In the genomic region with DNA sequence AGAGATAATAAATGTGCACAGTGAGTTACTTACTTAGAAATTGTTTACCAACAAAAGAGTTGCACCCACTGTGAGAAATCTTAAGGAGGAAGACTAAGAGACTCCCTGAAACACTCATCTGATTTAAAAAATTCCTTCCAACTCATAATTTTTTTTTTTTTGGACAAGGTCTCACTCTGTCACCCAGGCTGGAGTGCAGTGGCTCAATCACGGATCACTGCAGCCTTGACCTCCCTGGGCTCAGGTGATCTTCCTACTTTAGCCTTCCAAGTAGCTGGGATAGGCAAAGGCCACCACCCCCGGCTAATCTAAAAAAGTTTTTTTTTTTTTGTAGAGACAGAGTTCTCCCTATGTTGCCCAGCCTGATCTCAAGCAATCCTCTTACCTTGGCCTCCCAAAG, we compare ENCODE assay signal across 18 cellular contexts. TPM values are rescaled to one million over a fixed set of nuclear protein-coding genes. Genes with fewer than 3 reads are reported as not detected.
DNase-seq lines count a peak whose midpoint lies in the region; ATAC-seq and TF ChIP-seq lines count a peak whose summit lies in the region.
"Had no signal": no experiment of that assay in that cellular context is flagged by ENCODE, and none has a peak within 500 bp of the region (broad histone marks: within the 10 kb centered on the region; RNA-seq: fewer than 3 reads in every experiment).

No MANE protein-coding gene starts in this region.

- WGBS in endodermal cell (ENCODE audit: insufficient coverage in 1 of 2, insufficient read length in 1 of 2), 2 experiments = 95 to 100% methylated on average over 1 to 2 of the region's 2 CpGs

- H3K4me3 Mint-ChIP-seq in endodermal cell (no peak overlapping the region), nephron (no peak overlapping the region)
- H3K4me3 Mint-ChIP-seq: CD8-positive, alpha-beta T cell; naive thymus-derived CD8-positive, alpha-beta T cell; T-cell had no signal

- peaks cover 87% of the 10 kb centered on the region for H3K36me3 ChIP-seq in endodermal cell (ENCODE audit: control insufficient read depth, insufficient read depth, low read length)
- H3K36me3 ChIP-seq: gastroesophageal sphincter had no signal

- no peaks in the 10 kb centered on the region for H3K9me3 Mint-ChIP-seq in endodermal cell
- H3K9me3 Mint-ChIP-seq in nephron = peaks cover 4% of the 10 kb centered on the region
- no peaks in the 10 kb centered on the region for H3K9me3 Mint-ChIP-seq in activated naive CD4-positive, alpha-beta T cell treated with anti-CD3 and anti-CD28 coated beads, Interleukin-2, amount 50 U/mL, for 72 hours
- H3K9me3 Mint-ChIP-seq: T-cell had no signal

- peaks cover 20% of the 10 kb centered on the region for H3K9me3 ChIP-seq in endodermal cell (ENCODE audit: control insufficient read depth, low read length)
- H3K9me3 ChIP-seq: gastroesophageal sphincter had no signal

- H3K27me3 ChIP-seq in endodermal cell (ENCODE audit: control insufficient read depth, insufficient read depth, low read length, poor library complexity, severe bottlenecking) = no peaks in the 10 kb centered on the region
- H3K27me3 ChIP-seq: gastroesophageal sphincter had no signal

- in situ Hi-C loops in ACHN (cut with HindIII; ENCODE audit: low pct_ligation_motif_present, low pct_unique_long_range_greater_than_20kb, low sequenced_read_pairs) = no loop called here

- peaks cover 3% of the 10 kb centered on the region for H3K4me1 Mint-ChIP-seq in endodermal cell
- H3K4me1 Mint-ChIP-seq in nephron = peaks cover 31% of the 10 kb centered on the region
- H3K4me1 Mint-ChIP-seq: T-cell had no signal

- H3K27ac ChIP-seq in endodermal cell (ENCODE audit: low read depth, low read length) = no peak overlapping the region

- no peak overlapping the region for H3K4me3 ChIP-seq in endodermal cell (ENCODE audit: low read length)
- H3K4me3 ChIP-seq: gastroesophageal sphincter had no signal

- no peaks in the 10 kb centered on the region for H3K27me3 Mint-ChIP-seq in endodermal cell (ENCODE audit: insufficient read depth)
- H3K27me3 Mint-ChIP-seq in nephron (ENCODE audit: low read depth) = no peaks in the 10 kb centered on the region

- H3K4me1 ChIP-seq in endodermal cell (ENCODE audit: control insufficient read depth, insufficient read depth, low read length) = no peaks in the 10 kb centered on the region

- no peak overlapping the region for H3K9ac ChIP-seq in endodermal cell (ENCODE audit: extremely low read depth, low read length, poor library complexity, severe bottlenecking)

- H3K36me3 Mint-ChIP-seq in endodermal cell (ENCODE audit: low read depth) (peaks cover 85% of the 10 kb centered on the region), nephron (ENCODE audit: low read depth) (peaks cover 86% of the 10 kb centered on the region)
- no peaks in the 10 kb centered on the region for H3K36me3 Mint-ChIP-seq in activated naive CD4-positive, alpha-beta T cell treated with anti-CD3 and anti-CD28 coated beads, Interleukin-2, amount 50 U/mL, for 72 hours
- H3K36me3 Mint-ChIP-seq: CD8-positive, alpha-beta T cell had no signal

- peak; percentile 13 for DNase-seq in ACHN
- peak; percentile 38 for DNase-seq in NCI-H69 (lab: John Stamatoyannopoulos, UW)
- DNase-seq in endodermal cell = no peak
- no peak for DNase-seq in HUDEP-2 (lab: John Stamatoyannopoulos, UW; ENCODE audit: unreplicated experiment in 76 of 76)
- no peak for DNase-seq in activated naive CD4-positive, alpha-beta T cell treated with anti-CD3 and anti-CD28 coated beads, Interleukin-2, amount 50 U/mL, for 72 hours (ENCODE audit: low spot score in 2 of 2)
- DNase-seq in GM03348 (ENCODE audit: low spot score) = no peak
- DNase-seq in hypothalamus (lab: John Stamatoyannopoulos, UW) = no peak
- DNase-seq: activated CD4-positive, alpha-beta T cell treated with anti-CD3 and anti-CD28 coated beads, Interleukin-2, amount 50 U/mL, for 1 hour; activated effector memory CD4-positive, alpha-beta T cell treated with Interleukin-2 at 50 U/mL for 16 hours; caudate nucleus; CD8-positive, alpha-beta T cell; H7; naive thymus-derived CD8-positive, alpha-beta T cell; NCI-H1092; stimulated activated naive CD4-positive, alpha-beta T cell; T-cell had no signal

- peak overlapping the region; percentile 44 for H3K27ac Mint-ChIP-seq in endodermal cell
- H3K27ac Mint-ChIP-seq in nephron = peak overlapping the region; percentile 83 to 92 (median 92)
- H3K27ac Mint-ChIP-seq in activated naive CD4-positive, alpha-beta T cell treated with anti-CD3 and anti-CD28 coated beads, Interleukin-2, amount 50 U/mL, for 72 hours = no peak overlapping the region
- H3K27ac Mint-ChIP-seq: CD8-positive, alpha-beta T cell; T-cell had no signal

- TF ChIP-seq CTCF in endodermal cell (conservative IDR thresholded peaks at IDR 0.05) (no peak), nephron (IDR thresholded peaks at IDR 0.05; ENCODE audit: unreplicated experiment in 3 of 3) (no peak)

- no peak for ATAC-seq in activated naive CD4-positive, alpha-beta T cell treated with anti-CD3 and anti-CD28 coated beads, Interleukin-2, amount 50 U/mL, for 72 hours
- ATAC-seq: CD8-positive, alpha-beta T cell; naive thymus-derived CD8-positive, alpha-beta T cell; T-cell had no signal

RNA-seq across cellular contexts. Expression of gene MALSU1, which starts 36.0 kb away (rescaled TPM):
- total RNA-seq in endodermal cell = 10 to 100 TPM; 73.5 to 87.4 TPM
- polyA plus RNA-seq in endodermal cell (2013, experiment 1 of 2) = 69.1 TPM
- polyA plus RNA-seq in endodermal cell (2013, experiment 2 of 2) = 64.2 TPM
- 10 to 100 TPM; 78.5 to 83.4 TPM for total RNA-seq in activated naive CD4-positive, alpha-beta T cell treated with anti-CD3 and anti-CD28 coated beads, Interleukin-2, amount 50 U/mL, for 72 hours

Comparison
In these comparisons a context has a peak if more than half of its experiments do, and no peak if none do; other contexts are left out.
1. DNase-seq: peak in ACHN (single experiment) and NCI-H69 (single experiment); none in endodermal cell (single experiment), HUDEP-2 (0 of 76), activated naive CD4-positive, alpha-beta T cell treated with anti-CD3 and anti-CD28 coated beads, Interleukin-2, amount 50 U/mL, for 72 hours (0 of 2), GM03348 (single experiment) and hypothalamus (0 of 51).
2. H3K27ac Mint-ChIP-seq: peak in endodermal cell (single experiment) and nephron (3 of 3); none in activated naive CD4-positive, alpha-beta T cell treated with anti-CD3 and anti-CD28 coated beads, Interleukin-2, amount 50 U/mL, for 72 hours (0 of 2).